Comparison of ENCODE assay signal across 8 cellular contexts in the genomic region with DNA sequence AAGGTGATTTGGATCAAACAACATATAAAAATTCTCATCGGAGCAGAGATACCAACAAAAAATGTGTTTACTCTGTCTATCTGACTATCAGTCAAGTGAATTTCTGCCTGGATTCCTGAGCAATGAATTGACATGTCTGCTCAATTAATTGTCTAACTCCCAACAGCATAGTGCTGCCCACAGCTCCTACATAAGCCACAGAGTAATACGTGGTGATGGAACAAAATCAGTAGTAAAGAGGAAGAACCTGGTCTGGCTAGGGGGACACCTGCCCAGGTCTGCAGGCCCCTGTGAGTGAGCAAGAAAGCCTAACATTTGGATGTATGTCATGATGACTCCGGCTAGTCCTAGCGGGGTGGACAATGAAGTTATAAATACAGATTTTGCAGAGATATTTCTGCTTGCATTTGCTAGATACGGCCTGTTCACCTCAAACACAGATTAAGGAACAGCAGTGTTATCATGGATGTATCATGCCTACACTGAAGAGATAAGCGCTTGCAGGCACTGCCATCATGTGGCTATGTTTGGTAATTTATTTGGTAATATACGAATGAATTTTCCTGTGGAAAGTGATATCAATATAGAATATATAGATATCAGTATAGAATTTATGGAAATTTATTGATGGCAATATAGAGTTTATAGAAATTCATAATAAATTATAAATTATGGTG.
A peak's percentile ranks its signal among the peaks of the same experiment; 100 is the strongest.
DNase-seq lines count a peak whose midpoint lies in the region; ATAC-seq and TF ChIP-seq lines count a peak whose summit lies in the region.

No MANE protein-coding gene starts in this region.

- CTCF ChIA-PET in CD8-positive, alpha-beta memory T cell (lab: Charles Lee), result interaction anchor here (0.6 to 3.0 kb wide), 8 partner anchors 97 to 481 kb away, joined by 3 to 14 read pairs (median 4); no protein-coding TSS in a partner anchor
- CTCF ChIA-PET in HEK293 (lab: Yijun Ruan, JAX), result interaction anchor here (0.7 to 2.4 kb wide), 8 partner anchors 10 to 519 kb away, joined by 3 to 27 read pairs (median 3); no protein-coding TSS in a partner anchor
- CTCF ChIA-PET in activated CD4-positive, alpha-beta T cell treated with anti-CD3 and anti-CD28 coated beads for 36 hours (lab: Charles Lee), result interaction anchor here (0.5 to 2.1 kb wide), 12 partner anchors 10 to 471 kb away, joined by 3 to 13 read pairs (median 3); no protein-coding TSS in a partner anchor

- no peak overlapping the region for H3K27ac ChIP-seq in CD8-positive, alpha-beta memory T cell (ENCODE audit: low read depth, low read length)
- H3K27ac ChIP-seq in HEK293 (ENCODE audit: extremely low read depth, low read depth, low read length), result no peak overlapping the region

- H3K36me3 Mint-ChIP-seq in CD8-positive, alpha-beta memory T cell, result no peaks in the 10 kb centered on the region
- H3K36me3 Mint-ChIP-seq in activated CD4-positive, alpha-beta T cell treated with anti-CD3 and anti-CD28 coated beads for 36 hours (ENCODE audit: low read depth), result no peaks in the 10 kb centered on the region
- H3K36me3 Mint-ChIP-seq in mesothelial cell of epicardium, result no peaks in the 10 kb centered on the region

- no peak overlapping the region for H3K27ac Mint-ChIP-seq in CD8-positive, alpha-beta memory T cell
- H3K27ac Mint-ChIP-seq in activated CD4-positive, alpha-beta T cell treated with anti-CD3 and anti-CD28 coated beads for 36 hours, result no peak overlapping the region
- H3K27ac Mint-ChIP-seq in mesothelial cell of epicardium, result no peak overlapping the region

- peak; percentile 22 to 72 (median 58) for DNase-seq in CD8-positive, alpha-beta memory T cell
- peak; percentile 31 for DNase-seq in NCI-H226
- DNase-seq in activated CD4-positive, alpha-beta T cell treated with anti-CD3 and anti-CD28 coated beads for 36 hours, result peak; percentile 77
- DNase-seq in effector CD8-positive, alpha-beta T cell (lab: John Stamatoyannopoulos, UW), result peak; percentile 22
- DNase-seq in mesothelial cell of epicardium (ENCODE audit: low spot score in 2 of 2, unreplicated experiment in 2 of 2), result peak in 1 of 2 experiments; percentile 42
- DNase-seq in stimulated activated naive CD4-positive, alpha-beta T cell (lab: John Stamatoyannopoulos, UW), result peak; percentile 13 to 68 (median 48)

- no peaks in the 10 kb centered on the region for H3K9me3 Mint-ChIP-seq in CD8-positive, alpha-beta memory T cell
- H3K9me3 Mint-ChIP-seq in activated CD4-positive, alpha-beta T cell treated with anti-CD3 and anti-CD28 coated beads for 36 hours (ENCODE audit: low read depth), result no peaks in the 10 kb centered on the region
- no peaks in the 10 kb centered on the region for H3K9me3 Mint-ChIP-seq in mesothelial cell of epicardium

- TF ChIP-seq CTCF in HEK293 (tag by site-specific recombination; IDR thresholded peaks at IDR 0.05) (no peak; the same call in 1 of the 2 replicates), mesothelial cell of epicardium (IDR thresholded peaks at IDR 0.05; ENCODE audit: unreplicated experiment) (peak; percentile 78)

- H3K36me3 ChIP-seq in CD8-positive, alpha-beta memory T cell (ENCODE audit: insufficient read depth, low read length), result no peaks in the 10 kb centered on the region
- no peaks in the 10 kb centered on the region for H3K36me3 ChIP-seq in HEK293 (ENCODE audit: control insufficient read depth in 2 of 2, insufficient read depth in 1 of 2, low read length in 2 of 2)

- no peak overlapping the region for H3K4me3 Mint-ChIP-seq in CD8-positive, alpha-beta memory T cell
- no peak overlapping the region for H3K4me3 Mint-ChIP-seq in activated CD4-positive, alpha-beta T cell treated with anti-CD3 and anti-CD28 coated beads for 36 hours
- no peak overlapping the region for H3K4me3 Mint-ChIP-seq in mesothelial cell of epicardium

- POLR2A ChIA-PET in CD8-positive, alpha-beta memory T cell (lab: Charles Lee), result no interaction called here
- POLR2A ChIA-PET in HEK293 (lab: Yijun Ruan, JAX), result no interaction called here
- POLR2A ChIA-PET in activated CD4-positive, alpha-beta T cell treated with anti-CD3 and anti-CD28 coated beads for 36 hours (lab: Charles Lee), result no interaction called here

- intact Hi-C loops in activated CD4-positive, alpha-beta T cell treated with anti-CD3 and anti-CD28 coated beads for 36 hours (cut with DNase I, micrococcal nuclease), result loop anchor here (1.0 to 5.0 kb wide), 9 partner anchors 92 to 518 kb away; partner anchors contain the start of gene GBP5 (in 1 of the 2)

- peaks cover 4 to 9% of the 10 kb centered on the region in 2 donors for H3K27me3 Mint-ChIP-seq in CD8-positive, alpha-beta memory T cell
- H3K27me3 Mint-ChIP-seq in activated CD4-positive, alpha-beta T cell treated with anti-CD3 and anti-CD28 coated beads for 36 hours, result peaks cover 26% of the 10 kb centered on the region
- no peaks in the 10 kb centered on the region for H3K27me3 Mint-ChIP-seq in mesothelial cell of epicardium (ENCODE audit: low read depth)

- H3K4me3 ChIP-seq in CD8-positive, alpha-beta memory T cell (ENCODE audit: low read length), result no peak overlapping the region
- no peak overlapping the region for H3K4me3 ChIP-seq in HEK293 (ENCODE audit: low read depth, low read length)

- no peaks in the 10 kb centered on the region for H3K27me3 ChIP-seq in CD8-positive, alpha-beta memory T cell (ENCODE audit: insufficient read depth, low read length, poor library complexity, severe bottlenecking)

- H3K4me1 ChIP-seq in CD8-positive, alpha-beta memory T cell (ENCODE audit: insufficient read depth, low read length), result no peaks in the 10 kb centered on the region
- no peaks in the 10 kb centered on the region for H3K4me1 ChIP-seq in HEK293 (ENCODE audit: control insufficient read depth, insufficient read depth, low read length)

- H3K9me3 ChIP-seq in CD8-positive, alpha-beta memory T cell (ENCODE audit: low read length), result no peaks in the 10 kb centered on the region
- H3K9me3 ChIP-seq in HEK293 (ENCODE audit: control insufficient read depth, insufficient read depth, low read depth, low read length), result no peaks in the 10 kb centered on the region

- H3K4me1 Mint-ChIP-seq in CD8-positive, alpha-beta memory T cell, result peaks cover 6 to 15% (median 9%) of the 10 kb centered on the region in 3 donors
- H3K4me1 Mint-ChIP-seq in activated CD4-positive, alpha-beta T cell treated with anti-CD3 and anti-CD28 coated beads for 36 hours, result peaks cover 27% of the 10 kb centered on the region
- peaks cover 6% of the 10 kb centered on the region for H3K4me1 Mint-ChIP-seq in mesothelial cell of epicardium

- ATAC-seq in activated CD4-positive, alpha-beta T cell treated with anti-CD3 and anti-CD28 coated beads for 36 hours, result peak; percentile 43
- ATAC-seq in HG03108 (IDR thresholded peaks at IDR 0.05; ENCODE audit: unreplicated experiment), result no peak

TF ChIP-seq in HEK293, 187 proteins besides CTCF, POLR2A, EP300 and RAD21:
- no peak for TF ChIP-seq ZNF140 (tag by site-specific recombination; IDR thresholded peaks at IDR 0.05)
- no peak for TF ChIP-seq ZFP69B (tag by site-specific recombination; IDR thresholded peaks at IDR 0.05)
- TF ChIP-seq ZNF132 (tag by site-specific recombination; IDR thresholded peaks at IDR 0.05; ENCODE audit: borderline replicate concordance), result no peak
- TF ChIP-seq REPIN1 (tag by site-specific recombination; IDR thresholded peaks at IDR 0.05; ENCODE audit: low read depth), result no peak
- TF ChIP-seq, protein P1, sequence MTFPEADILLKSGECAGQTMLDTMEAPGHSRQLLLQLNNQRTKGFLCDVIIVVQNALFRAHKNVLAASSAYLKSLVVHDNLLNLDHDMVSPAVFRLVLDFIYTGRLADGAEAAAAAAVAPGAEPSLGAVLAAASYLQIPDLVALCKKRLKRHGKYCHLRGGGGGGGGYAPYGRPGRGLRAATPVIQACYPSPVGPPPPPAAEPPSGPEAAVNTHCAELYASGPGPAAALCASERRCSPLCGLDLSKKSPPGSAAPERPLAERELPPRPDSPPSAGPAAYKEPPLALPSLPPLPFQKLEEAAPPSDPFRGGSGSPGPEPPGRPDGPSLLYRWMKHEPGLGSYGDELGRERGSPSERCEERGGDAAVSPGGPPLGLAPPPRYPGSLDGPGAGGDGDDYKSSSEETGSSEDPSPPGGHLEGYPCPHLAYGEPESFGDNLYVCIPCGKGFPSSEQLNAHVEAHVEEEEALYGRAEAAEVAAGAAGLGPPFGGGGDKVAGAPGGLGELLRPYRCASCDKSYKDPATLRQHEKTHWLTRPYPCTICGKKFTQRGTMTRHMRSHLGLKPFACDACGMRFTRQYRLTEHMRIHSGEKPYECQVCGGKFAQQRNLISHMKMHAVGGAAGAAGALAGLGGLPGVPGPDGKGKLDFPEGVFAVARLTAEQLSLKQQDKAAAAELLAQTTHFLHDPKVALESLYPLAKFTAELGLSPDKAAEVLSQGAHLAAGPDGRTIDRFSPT (tag by site-specific recombination; IDR thresholded peaks at IDR 0.05), result no peak
- no peak for TF ChIP-seq YY2 (tag by site-specific recombination; IDR thresholded peaks at IDR 0.05)
- peak; percentile 83 for TF ChIP-seq ZNF654 (tag by site-specific recombination; IDR thresholded peaks at IDR 0.05; ENCODE audit: low read depth)
- no peak for TF ChIP-seq ZNF223 (tag by site-specific recombination; IDR thresholded peaks at IDR 0.05)
- TF ChIP-seq KLF16 (tag by site-specific recombination; IDR thresholded peaks at IDR 0.05), result no peak
- no peak for TF ChIP-seq ZBTB48 (tag by site-specific recombination; IDR thresholded peaks at IDR 0.05)
- TF ChIP-seq ZNF585B (tag by site-specific recombination; IDR thresholded peaks at IDR 0.05), result no peak
- 0 out of 2 replicates have a peak, but pooled peaks have one; percentile 16 for TF ChIP-seq ZBTB17 (tag by site-specific recombination; IDR thresholded peaks at IDR 0.05)
- no peak for TF ChIP-seq ZNF37A (tag by site-specific recombination; IDR thresholded peaks at IDR 0.05)
